11 cellular contexts compared by ENCODE assay signal in the genomic region with DNA sequence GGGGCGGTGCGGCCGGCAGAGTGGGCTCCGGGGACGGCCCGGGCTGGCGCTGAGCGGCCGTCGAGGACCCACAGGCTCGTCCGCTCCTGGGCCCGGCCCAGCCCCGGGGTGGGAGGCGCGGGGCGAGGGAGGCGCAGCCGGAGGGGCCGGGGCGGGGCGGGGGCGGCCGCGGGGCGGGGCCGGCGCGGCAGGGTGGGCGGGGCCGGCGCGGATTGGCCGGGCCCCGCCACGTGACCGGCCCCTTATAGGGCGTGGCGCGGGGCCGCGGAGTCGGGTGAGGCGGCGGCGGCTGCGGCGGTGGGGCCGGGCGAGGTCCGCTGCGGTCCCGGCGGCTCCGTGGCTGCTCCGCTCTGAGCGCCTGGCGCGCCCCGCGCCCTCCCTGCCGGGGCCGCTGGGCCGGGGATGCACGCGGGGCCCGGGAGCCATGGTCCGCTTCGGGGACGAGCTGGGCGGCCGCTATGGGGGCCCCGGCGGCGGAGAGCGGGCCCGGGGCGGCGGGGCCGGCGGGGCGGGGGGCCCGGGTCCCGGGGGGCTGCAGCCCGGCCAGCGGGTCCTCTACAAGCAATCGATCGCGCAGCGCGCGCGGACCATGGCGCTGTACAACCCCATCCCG. TPM values are rescaled to one million over a fixed set of nuclear protein-coding genes. Genes with fewer than 3 reads are reported as not detected.
DNase-seq lines count a peak whose midpoint lies in the region; ATAC-seq, FAIRE-seq and TF ChIP-seq lines count a peak whose summit lies in the region.
"Not testable (repeated sequence)": the region's sequence is repeated elsewhere in the genome, so short reads cannot be mapped to it uniquely, and the experiment has no call there.
"Had no signal": no experiment of that assay in that cellular context is flagged by ENCODE, and none has a peak within 500 bp of the region (broad histone marks: within the 10 kb centered on the region; RNA-seq: fewer than 3 reads in every experiment).

TSS of gene CACNA1B (plus strand) at position 273 of the 613 bp plus-strand sequence. CDS start at position 425, 152 bp downstream.

- in situ Hi-C loops in G401 (cut with HindIII; ENCODE audit: low sequenced_read_pairs) = not testable (repeated sequence)

- intact Hi-C loops in prostate gland (cut with DNase I) = not testable (repeated sequence)

- H3K4me1 ChIP-seq in prostate gland (replicated peaks); urinary bladder (ENCODE audit: insufficient read depth): not testable (repeated sequence)

- H3K9me3 ChIP-seq in WERI-Rb-1 (ENCODE audit: severe bottlenecking); prostate gland: not testable (repeated sequence)

- TF ChIP-seq CTCF in WERI-Rb-1 (IDR thresholded peaks at IDR 0.05; ENCODE audit: low read depth, low read length); prostate gland (IDR thresholded peaks at IDR 0.05): not testable (repeated sequence)

- not testable (repeated sequence) for TF ChIP-seq POLR2A in prostate gland (IDR thresholded peaks at IDR 0.05)

- H3K36me3 ChIP-seq in WERI-Rb-1 = peaks cover 22% of the 10 kb centered on the region
- not testable (repeated sequence) for H3K36me3 ChIP-seq in prostate gland; urinary bladder (ENCODE audit: insufficient read depth)

- 1% methylated on average over 27 of the region's 95 CpGs for WGBS in prostate gland
- WGBS in urinary bladder = 4% methylated on average over 66 of the region's 95 CpGs

- DNase-seq in G401 (ENCODE audit: low spot score) = peak; percentile 68
- DNase-seq in NCI-H2171 (lab: John Stamatoyannopoulos, UW) = peak; percentile 87
- peak; percentile 40 for DNase-seq in WERI-Rb-1
- not testable (repeated sequence) for DNase-seq in central memory CD8-positive, alpha-beta T cell (ENCODE audit: low spot score in 2 of 2); prostate gland (ENCODE audit: low spot score)
- DNase-seq in frontal cortex (ENCODE audit: low spot score in 2 of 2) = peak; percentile 63 to 76
- DNase-seq in left kidney (ENCODE audit: low read depth, low spot score) = peak; percentile 41

- not testable (repeated sequence) for H3K9me3 Mint-ChIP-seq in central memory CD8-positive, alpha-beta T cell

- H3K4me3 Mint-ChIP-seq in central memory CD8-positive, alpha-beta T cell = peak within 1 kb of the TSS; percentile 44

- not testable (repeated sequence) for H3K27me3 ChIP-seq in WERI-Rb-1 (ENCODE audit: insufficient read depth, low read depth, severe bottlenecking); prostate gland (replicated peaks; ENCODE audit: insufficient read depth)

- H3K27me3 Mint-ChIP-seq in central memory CD8-positive, alpha-beta T cell = peaks cover 66% of the 10 kb centered on the region

- H3K36me3 Mint-ChIP-seq in central memory CD8-positive, alpha-beta T cell (ENCODE audit: insufficient read depth) = not testable (repeated sequence)

- FAIRE-seq in frontal cortex (lab: Jason Lieb, UNC) = not testable (repeated sequence)

- H3K4me3 ChIP-seq in WERI-Rb-1 (ENCODE audit: low read depth, low read length) (peak within 1 kb of the TSS; percentile 62), prostate gland (peak within 1 kb of the TSS; percentile 19 to 37), urinary bladder (ENCODE audit: low read depth, low read length) (peak within 1 kb of the TSS; percentile 37)

- not testable (repeated sequence) for H3K27ac Mint-ChIP-seq in central memory CD8-positive, alpha-beta T cell (ENCODE audit: low read depth)

- not testable (repeated sequence) for ATAC-seq in central memory CD8-positive, alpha-beta T cell (replicated peaks; ENCODE audit: extremely low read depth, poor library complexity, severe bottlenecking)

- peak within 1 kb of the TSS; percentile 45 for H3K27ac ChIP-seq in WERI-Rb-1
- not testable (repeated sequence) for H3K27ac ChIP-seq in prostate gland; urinary bladder (ENCODE audit: low read depth)

- not testable (repeated sequence) for H3K4me1 Mint-ChIP-seq in central memory CD8-positive, alpha-beta T cell

RNA-seq across cellular contexts. Expression of gene CACNA1B, which starts in this region (rescaled TPM):
- 1.8 and 1.9 TPM in 2 replicates for total RNA-seq in G401 (2014; rRNA removed; shearing (Covaris generic))
- total RNA-seq in frontal cortex (31.4 TPM), prostate gland (1 to 10 TPM in 1 of 2 donors, under 1 TPM in 1; 0.36 to 6.0 TPM), urinary bladder (0.63 TPM)
- polyA plus RNA-seq in urinary bladder = 0.14 TPM
- total RNA-seq: activated CD4-positive, alpha-beta memory T cell treated with anti-CD3 and anti-CD28 coated beads, Interleukin-2, amount 10 ng/mL, durations not matched to agents 7 days and 5 days; left lobe of liver had no signal
- polyA plus RNA-seq: CD14-positive monocyte had no signal
